8 cellular contexts compared by ENCODE assay signal in genomic region chr6:119351005-119351394, GRCh38. TPM values are rescaled to one million over a fixed set of nuclear protein-coding genes. Genes with fewer than 3 reads are reported as not detected.
DNase-seq lines count a peak whose midpoint lies in the region; ATAC-seq, FAIRE-seq and TF ChIP-seq lines count a peak whose summit lies in the region.

No MANE protein-coding gene starts in this region.

- TF ChIP-seq CTCF in AG04450 (IDR thresholded peaks at IDR 0.05; ENCODE audit: low read depth, low read length) = peak; percentile 66
- TF ChIP-seq CTCF in GM12875 (IDR thresholded peaks at IDR 0.05; ENCODE audit: borderline replicate concordance, insufficient read depth, low read depth, low read length) = peak; percentile 24; the same call in 1 of the 2 replicates
- peak in 3 of 4 experiments; percentile 21 to 55 (median 49) for TF ChIP-seq CTCF in prostate gland (IDR thresholded peaks at IDR 0.05)

- WGBS in prostate gland = 21% methylated on average over 2 of the region's 2 CpGs

- H3K27me3 ChIP-seq in AG04450 (ENCODE audit: control insufficient read depth, insufficient read depth, low read length) (no peaks in the 10 kb centered on the region), prostate gland (replicated peaks; ENCODE audit: insufficient read depth) (no peaks in the 10 kb centered on the region)

- H3K4me1 ChIP-seq in prostate gland (replicated peaks) = no peaks in the 10 kb centered on the region

- CTCF ChIA-PET in AG04450 (lab: Charles Lee) = interaction anchor here (0.5 to 2.3 kb wide), 25 partner anchors 13 to 842 kb away, joined by 3 to 33 read pairs (median 3); no protein-coding TSS in a partner anchor

- H3K4me3 ChIP-seq in AG04450 (ENCODE audit: low read depth, low read length) = peak overlapping the region; percentile 86
- H3K4me3 ChIP-seq in GM12875 (ENCODE audit: low read depth, low read length) = no peak overlapping the region
- H3K4me3 ChIP-seq in prostate gland = peak overlapping the region in 1 of 2 donors; percentile 95

- ATAC-seq in GM21717 (IDR thresholded peaks at IDR 0.05; ENCODE audit: unreplicated experiment) = no peak
- ATAC-seq in HG03139 (IDR thresholded peaks at IDR 0.05; ENCODE audit: unreplicated experiment) = no peak

- H3K27ac ChIP-seq in AG04450 (ENCODE audit: low read depth, low read length) = no peak overlapping the region
- peak overlapping the region; percentile 84 to 91 for H3K27ac ChIP-seq in prostate gland

- POLR2A ChIA-PET in AG04450 (lab: Yijun Ruan, JAX) = no interaction called here

- no peaks in the 10 kb centered on the region; the same call in 1 of the 2 replicates for H3K9me3 ChIP-seq in AG04450 (ENCODE audit: control insufficient read depth, insufficient read depth, low read length)
- no peaks in the 10 kb centered on the region for H3K9me3 ChIP-seq in prostate gland

- no peak for TF ChIP-seq POLR2A in prostate gland (IDR thresholded peaks at IDR 0.05)

- H3K36me3 ChIP-seq in prostate gland = no peaks in the 10 kb centered on the region

- peak; percentile 88 for FAIRE-seq in endometrium (lab: Jason Lieb, UNC)

- intact Hi-C loops in prostate gland (cut with DNase I) = loop anchor here (5.0 kb wide), 1 partner anchor 191 kb away; no protein-coding TSS in a partner anchor

- no peak for DNase-seq in AG04450 (ENCODE audit: low read depth, low spot score)
- peak; percentile 29 for DNase-seq in RPMI7951 (ENCODE audit: low read depth)
- DNase-seq in prostate gland (ENCODE audit: low spot score) = no peak
- no peak for DNase-seq in activated CD8-positive, alpha-beta memory T cell treated with anti-CD3 and anti-CD28 coated beads, Interleukin-2, amount 50 U/mL, for 48 hours

RNA-seq across cellular contexts. Expression of gene MAN1A1, which starts 1.4 kb away (rescaled TPM):
- 18.7 and 27.5 TPM in 2 replicates for polyA plus RNA-seq in AG04450 (2011; rRNA removed)
- polyA minus RNA-seq in AG04450 (2011; rRNA and poly(A)+ RNA removed) = 6.0 and 9.7 TPM in 2 replicates
- total RNA-seq in RPMI7951 (2014; rRNA removed; shearing (Covaris generic)) = 17.8 and 19.7 TPM in 2 replicates
- total RNA-seq in prostate gland = 10 to 100 TPM; 17.9 to 27.9 TPM
